ENCODE assay signal across 1 cellular context in the genomic region with DNA sequence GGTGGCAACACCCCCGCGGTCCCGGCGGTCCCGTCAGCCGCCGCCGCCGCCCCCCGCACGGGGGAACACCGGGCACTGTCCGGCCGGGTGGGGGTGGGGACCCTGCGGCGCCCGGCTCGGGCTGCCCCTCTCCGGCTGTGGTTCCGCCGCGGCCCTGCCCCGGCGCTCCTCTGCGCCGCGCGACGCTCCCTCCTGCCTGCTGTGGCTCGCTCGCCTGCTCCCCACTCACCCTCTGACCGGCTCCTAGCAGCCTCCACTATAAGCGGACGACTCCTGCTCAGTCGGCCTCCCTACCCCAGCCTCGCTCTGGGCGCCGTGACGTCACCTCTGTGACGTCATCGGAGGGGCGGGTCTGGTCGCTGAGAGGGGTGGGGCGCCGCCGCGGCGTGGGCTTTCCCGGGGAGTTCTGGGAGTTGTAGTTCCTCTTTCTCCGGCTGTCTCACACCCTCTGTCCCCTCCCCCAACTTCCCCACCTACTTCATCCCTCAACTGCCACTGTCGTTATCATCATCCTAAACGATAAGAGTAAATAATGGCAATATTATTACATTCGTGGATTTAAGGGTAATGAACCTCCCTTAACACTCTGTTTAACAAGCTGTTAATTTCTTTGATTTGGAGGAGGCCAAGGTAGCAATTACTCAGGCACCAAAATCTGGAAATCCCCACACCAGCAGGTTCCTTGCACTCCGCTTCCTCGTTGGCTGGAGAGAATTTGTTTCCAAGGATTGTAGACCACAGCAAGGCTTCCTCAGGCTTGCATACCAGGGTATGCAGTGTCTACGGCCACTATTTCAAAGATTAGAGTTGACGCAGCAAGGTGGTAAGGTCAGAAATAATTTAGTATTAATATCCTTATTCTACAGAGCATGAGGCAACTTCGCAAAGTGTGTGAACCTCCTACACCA.
A peak's percentile ranks its signal among the peaks of the same experiment; 100 is the strongest.
TF ChIP-seq lines count a peak whose summit lies in the region.

A gene (minus strand): TSS at position 308 of the 908 bp plus-strand sequence. CDS start 405 bp downstream, outside the sequence.

TF ChIP-seq in HEK293, 187 proteins besides CTCF, POLR2A, EP300 and RAD21 (continued from another document and continues in another):
- TF ChIP-seq, protein P1, sequence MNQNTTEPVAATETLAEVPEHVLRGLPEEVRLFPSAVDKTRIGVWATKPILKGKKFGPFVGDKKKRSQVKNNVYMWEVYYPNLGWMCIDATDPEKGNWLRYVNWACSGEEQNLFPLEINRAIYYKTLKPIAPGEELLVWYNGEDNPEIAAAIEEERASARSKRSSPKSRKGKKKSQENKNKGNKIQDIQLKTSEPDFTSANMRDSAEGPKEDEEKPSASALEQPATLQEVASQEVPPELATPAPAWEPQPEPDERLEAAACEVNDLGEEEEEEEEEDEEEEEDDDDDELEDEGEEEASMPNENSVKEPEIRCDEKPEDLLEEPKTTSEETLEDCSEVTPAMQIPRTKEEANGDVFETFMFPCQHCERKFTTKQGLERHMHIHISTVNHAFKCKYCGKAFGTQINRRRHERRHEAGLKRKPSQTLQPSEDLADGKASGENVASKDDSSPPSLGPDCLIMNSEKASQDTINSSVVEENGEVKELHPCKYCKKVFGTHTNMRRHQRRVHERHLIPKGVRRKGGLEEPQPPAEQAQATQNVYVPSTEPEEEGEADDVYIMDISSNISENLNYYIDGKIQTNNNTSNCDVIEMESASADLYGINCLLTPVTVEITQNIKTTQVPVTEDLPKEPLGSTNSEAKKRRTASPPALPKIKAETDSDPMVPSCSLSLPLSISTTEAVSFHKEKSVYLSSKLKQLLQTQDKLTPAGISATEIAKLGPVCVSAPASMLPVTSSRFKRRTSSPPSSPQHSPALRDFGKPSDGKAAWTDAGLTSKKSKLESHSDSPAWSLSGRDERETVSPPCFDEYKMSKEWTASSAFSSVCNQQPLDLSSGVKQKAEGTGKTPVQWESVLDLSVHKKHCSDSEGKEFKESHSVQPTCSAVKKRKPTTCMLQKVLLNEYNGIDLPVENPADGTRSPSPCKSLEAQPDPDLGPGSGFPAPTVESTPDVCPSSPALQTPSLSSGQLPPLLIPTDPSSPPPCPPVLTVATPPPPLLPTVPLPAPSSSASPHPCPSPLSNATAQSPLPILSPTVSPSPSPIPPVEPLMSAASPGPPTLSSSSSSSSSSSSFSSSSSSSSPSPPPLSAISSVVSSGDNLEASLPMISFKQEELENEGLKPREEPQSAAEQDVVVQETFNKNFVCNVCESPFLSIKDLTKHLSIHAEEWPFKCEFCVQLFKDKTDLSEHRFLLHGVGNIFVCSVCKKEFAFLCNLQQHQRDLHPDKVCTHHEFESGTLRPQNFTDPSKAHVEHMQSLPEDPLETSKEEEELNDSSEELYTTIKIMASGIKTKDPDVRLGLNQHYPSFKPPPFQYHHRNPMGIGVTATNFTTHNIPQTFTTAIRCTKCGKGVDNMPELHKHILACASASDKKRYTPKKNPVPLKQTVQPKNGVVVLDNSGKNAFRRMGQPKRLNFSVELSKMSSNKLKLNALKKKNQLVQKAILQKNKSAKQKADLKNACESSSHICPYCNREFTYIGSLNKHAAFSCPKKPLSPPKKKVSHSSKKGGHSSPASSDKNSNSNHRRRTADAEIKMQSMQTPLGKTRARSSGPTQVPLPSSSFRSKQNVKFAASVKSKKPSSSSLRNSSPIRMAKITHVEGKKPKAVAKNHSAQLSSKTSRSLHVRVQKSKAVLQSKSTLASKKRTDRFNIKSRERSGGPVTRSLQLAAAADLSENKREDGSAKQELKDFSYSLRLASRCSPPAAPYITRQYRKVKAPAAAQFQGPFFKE (tag by site-specific recombination; IDR thresholded peaks at IDR 0.05; ENCODE audit: borderline replicate concordance): no peak
- TF ChIP-seq, protein P2, sequence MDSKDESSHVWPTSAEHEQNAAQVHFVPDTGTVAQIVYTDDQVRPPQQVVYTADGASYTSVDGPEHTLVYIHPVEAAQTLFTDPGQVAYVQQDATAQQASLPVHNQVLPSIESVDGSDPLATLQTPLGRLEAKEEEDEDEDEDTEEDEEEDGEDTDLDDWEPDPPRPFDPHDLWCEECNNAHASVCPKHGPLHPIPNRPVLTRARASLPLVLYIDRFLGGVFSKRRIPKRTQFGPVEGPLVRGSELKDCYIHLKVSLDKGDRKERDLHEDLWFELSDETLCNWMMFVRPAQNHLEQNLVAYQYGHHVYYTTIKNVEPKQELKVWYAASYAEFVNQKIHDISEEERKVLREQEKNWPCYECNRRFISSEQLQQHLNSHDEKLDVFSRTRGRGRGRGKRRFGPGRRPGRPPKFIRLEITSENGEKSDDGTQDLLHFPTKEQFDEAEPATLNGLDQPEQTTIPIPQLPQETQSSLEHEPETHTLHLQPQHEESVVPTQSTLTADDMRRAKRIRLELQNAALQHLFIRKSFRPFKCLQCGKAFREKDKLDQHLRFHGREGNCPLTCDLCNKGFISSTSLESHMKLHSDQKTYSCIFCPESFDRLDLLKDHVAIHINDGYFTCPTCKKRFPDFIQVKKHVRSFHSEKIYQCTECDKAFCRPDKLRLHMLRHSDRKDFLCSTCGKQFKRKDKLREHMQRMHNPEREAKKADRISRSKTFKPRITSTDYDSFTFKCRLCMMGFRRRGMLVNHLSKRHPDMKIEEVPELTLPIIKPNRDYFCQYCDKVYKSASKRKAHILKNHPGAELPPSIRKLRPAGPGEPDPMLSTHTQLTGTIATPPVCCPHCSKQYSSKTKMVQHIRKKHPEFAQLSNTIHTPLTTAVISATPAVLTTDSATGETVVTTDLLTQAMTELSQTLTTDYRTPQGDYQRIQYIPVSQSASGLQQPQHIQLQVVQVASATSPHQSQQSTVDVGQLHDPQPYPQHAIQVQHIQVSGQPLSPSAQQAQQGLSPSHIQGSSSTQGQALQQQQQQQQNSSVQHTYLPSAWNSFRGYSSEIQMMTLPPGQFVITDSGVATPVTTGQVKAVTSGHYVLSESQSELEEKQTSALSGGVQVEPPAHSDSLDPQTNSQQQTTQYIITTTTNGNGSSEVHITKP (tag by site-specific recombination; IDR thresholded peaks at IDR 0.05): peak; percentile 78
- TF ChIP-seq ZXDB (tag by site-specific recombination; IDR thresholded peaks at IDR 0.05) (peak; percentile 49), ZNF16 (tag by site-specific recombination; IDR thresholded peaks at IDR 0.05; ENCODE audit: low read depth) (no peak), ZNF19 (tag by site-specific recombination; IDR thresholded peaks at IDR 0.05; ENCODE audit: low read depth) (no peak), ZNF776 (tag by site-specific recombination; IDR thresholded peaks at IDR 0.05; ENCODE audit: borderline replicate concordance) (no peak), ZNF354C (tag by site-specific recombination; IDR thresholded peaks at IDR 0.05; ENCODE audit: borderline replicate concordance, low read depth) (no peak), ZNF221 (tag by site-specific recombination; IDR thresholded peaks at IDR 0.05; ENCODE audit: borderline replicate concordance) (no peak), ZNF585B (tag by site-specific recombination; IDR thresholded peaks at IDR 0.05) (no peak), ZNF544 (tag by site-specific recombination; IDR thresholded peaks at IDR 0.05) (no peak), ZNF677 (tag by site-specific recombination; IDR thresholded peaks at IDR 0.05) (no peak; the same call in 1 of the 2 replicates), OSR2 (tag by site-specific recombination; IDR thresholded peaks at IDR 0.05) (no peak), ZNF174 (tag by site-specific recombination; IDR thresholded peaks at IDR 0.05) (no peak), ZNF768 (tag by site-specific recombination; IDR thresholded peaks at IDR 0.05) (no peak), ZFP69B (tag by site-specific recombination; IDR thresholded peaks at IDR 0.05) (peak; percentile 64), ZNF311 (tag by site-specific recombination; IDR thresholded peaks at IDR 0.05; ENCODE audit: borderline replicate concordance) (no peak), GLIS2 (tag by site-specific recombination; IDR thresholded peaks at IDR 0.05) (0 out of 2 replicates have a peak, but pooled peaks have one; percentile 1), ZNF37A (tag by site-specific recombination; IDR thresholded peaks at IDR 0.05) (no peak), ZNF132 (tag by site-specific recombination; IDR thresholded peaks at IDR 0.05; ENCODE audit: borderline replicate concordance) (no peak), ZNF549 (tag by site-specific recombination; IDR thresholded peaks at IDR 0.05) (no peak), ZNF121 (tag by site-specific recombination; IDR thresholded peaks at IDR 0.05) (no peak), ZNF658 (tag by site-specific recombination; IDR thresholded peaks at IDR 0.05) (no peak), SALL2 (tag by site-specific recombination; IDR thresholded peaks at IDR 0.05; ENCODE audit: borderline replicate concordance) (no peak), ZNF664 (tag by site-specific recombination; IDR thresholded peaks at IDR 0.05) (no peak), ZNF560 (tag by site-specific recombination; IDR thresholded peaks at IDR 0.05; ENCODE audit: borderline replicate concordance) (no peak), SP2 (tag by site-specific recombination; IDR thresholded peaks at IDR 0.05) (peak; percentile 78)
- TF ChIP-seq, protein P3, sequence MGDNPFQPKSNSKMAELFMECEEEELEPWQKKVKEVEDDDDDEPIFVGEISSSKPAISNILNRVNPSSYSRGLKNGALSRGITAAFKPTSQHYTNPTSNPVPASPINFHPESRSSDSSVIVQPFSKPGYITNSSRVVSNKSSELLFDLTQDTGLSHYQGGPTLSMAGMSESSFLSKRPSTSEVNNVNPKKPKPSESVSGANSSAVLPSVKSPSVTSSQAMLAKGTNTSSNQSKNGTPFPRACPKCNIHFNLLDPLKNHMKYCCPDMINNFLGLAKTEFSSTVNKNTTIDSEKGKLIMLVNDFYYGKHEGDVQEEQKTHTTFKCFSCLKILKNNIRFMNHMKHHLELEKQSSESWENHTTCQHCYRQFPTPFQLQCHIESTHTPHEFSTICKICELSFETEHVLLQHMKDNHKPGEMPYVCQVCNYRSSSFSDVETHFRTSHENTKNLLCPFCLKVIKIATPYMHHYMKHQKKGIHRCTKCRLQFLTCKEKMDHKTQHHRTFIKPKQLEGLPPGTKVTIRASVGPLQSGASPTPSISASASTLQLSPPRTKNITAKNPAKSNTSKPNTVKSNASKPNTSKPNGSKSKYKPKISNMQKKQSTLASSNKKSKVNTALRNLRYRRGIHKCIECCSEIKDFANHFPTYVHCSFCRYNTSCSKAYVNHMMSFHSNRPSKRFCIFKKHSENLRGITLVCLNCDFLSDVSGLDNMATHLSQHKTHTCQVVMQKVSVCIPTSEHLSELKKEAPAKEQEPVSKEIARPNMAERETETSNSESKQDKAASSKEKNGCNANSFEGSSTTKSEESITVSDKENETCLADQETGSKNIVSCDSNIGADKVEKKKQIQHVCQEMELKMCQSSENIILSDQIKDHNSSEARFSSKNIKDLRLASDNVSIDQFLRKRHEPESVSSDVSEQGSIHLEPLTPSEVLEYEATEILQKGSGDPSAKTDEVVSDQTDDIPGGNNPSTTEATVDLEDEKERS (tag by site-specific recombination; IDR thresholded peaks at IDR 0.05): 0 out of 2 replicates have a peak, but pooled peaks have one; percentile 39
- TF ChIP-seq, protein P4, sequence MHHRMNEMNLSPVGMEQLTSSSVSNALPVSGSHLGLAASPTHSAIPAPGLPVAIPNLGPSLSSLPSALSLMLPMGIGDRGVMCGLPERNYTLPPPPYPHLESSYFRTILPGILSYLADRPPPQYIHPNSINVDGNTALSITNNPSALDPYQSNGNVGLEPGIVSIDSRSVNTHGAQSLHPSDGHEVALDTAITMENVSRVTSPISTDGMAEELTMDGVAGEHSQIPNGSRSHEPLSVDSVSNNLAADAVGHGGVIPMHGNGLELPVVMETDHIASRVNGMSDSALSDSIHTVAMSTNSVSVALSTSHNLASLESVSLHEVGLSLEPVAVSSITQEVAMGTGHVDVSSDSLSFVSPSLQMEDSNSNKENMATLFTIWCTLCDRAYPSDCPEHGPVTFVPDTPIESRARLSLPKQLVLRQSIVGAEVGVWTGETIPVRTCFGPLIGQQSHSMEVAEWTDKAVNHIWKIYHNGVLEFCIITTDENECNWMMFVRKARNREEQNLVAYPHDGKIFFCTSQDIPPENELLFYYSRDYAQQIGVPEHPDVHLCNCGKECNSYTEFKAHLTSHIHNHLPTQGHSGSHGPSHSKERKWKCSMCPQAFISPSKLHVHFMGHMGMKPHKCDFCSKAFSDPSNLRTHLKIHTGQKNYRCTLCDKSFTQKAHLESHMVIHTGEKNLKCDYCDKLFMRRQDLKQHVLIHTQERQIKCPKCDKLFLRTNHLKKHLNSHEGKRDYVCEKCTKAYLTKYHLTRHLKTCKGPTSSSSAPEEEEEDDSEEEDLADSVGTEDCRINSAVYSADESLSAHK (tag by site-specific recombination; IDR thresholded peaks at IDR 0.05): peak; percentile 21; the same call in 1 of the 2 replicates
- TF ChIP-seq, protein P5, sequence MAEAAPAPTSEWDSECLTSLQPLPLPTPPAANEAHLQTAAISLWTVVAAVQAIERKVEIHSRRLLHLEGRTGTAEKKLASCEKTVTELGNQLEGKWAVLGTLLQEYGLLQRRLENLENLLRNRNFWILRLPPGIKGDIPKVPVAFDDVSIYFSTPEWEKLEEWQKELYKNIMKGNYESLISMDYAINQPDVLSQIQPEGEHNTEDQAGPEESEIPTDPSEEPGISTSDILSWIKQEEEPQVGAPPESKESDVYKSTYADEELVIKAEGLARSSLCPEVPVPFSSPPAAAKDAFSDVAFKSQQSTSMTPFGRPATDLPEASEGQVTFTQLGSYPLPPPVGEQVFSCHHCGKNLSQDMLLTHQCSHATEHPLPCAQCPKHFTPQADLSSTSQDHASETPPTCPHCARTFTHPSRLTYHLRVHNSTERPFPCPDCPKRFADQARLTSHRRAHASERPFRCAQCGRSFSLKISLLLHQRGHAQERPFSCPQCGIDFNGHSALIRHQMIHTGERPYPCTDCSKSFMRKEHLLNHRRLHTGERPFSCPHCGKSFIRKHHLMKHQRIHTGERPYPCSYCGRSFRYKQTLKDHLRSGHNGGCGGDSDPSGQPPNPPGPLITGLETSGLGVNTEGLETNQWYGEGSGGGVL (tag by site-specific recombination; IDR thresholded peaks at IDR 0.05): no peak; the same call in 1 of the 2 replicates
- TF ChIP-seq, protein P6, sequence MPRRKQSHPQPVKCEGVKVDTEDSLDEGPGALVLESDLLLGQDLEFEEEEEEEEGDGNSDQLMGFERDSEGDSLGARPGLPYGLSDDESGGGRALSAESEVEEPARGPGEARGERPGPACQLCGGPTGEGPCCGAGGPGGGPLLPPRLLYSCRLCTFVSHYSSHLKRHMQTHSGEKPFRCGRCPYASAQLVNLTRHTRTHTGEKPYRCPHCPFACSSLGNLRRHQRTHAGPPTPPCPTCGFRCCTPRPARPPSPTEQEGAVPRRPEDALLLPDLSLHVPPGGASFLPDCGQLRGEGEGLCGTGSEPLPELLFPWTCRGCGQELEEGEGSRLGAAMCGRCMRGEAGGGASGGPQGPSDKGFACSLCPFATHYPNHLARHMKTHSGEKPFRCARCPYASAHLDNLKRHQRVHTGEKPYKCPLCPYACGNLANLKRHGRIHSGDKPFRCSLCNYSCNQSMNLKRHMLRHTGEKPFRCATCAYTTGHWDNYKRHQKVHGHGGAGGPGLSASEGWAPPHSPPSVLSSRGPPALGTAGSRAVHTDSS (tag by site-specific recombination; IDR thresholded peaks at IDR 0.05): no peak; the same call in none of the 2 replicates
- TF ChIP-seq, protein P7, sequence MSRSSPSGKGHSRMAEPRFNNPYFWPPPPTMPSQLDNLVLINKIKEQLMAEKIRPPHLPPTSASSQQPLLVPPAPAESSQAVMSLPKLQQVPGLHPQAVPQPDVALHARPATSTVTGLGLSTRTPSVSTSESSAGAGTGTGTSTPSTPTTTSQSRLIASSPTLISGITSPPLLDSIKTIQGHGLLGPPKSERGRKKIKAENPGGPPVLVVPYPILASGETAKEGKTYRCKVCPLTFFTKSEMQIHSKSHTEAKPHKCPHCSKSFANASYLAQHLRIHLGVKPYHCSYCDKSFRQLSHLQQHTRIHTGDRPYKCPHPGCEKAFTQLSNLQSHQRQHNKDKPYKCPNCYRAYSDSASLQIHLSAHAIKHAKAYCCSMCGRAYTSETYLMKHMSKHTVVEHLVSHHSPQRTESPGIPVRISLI (tag by site-specific recombination; IDR thresholded peaks at IDR 0.05): no peak
